In the genomic region with DNA sequence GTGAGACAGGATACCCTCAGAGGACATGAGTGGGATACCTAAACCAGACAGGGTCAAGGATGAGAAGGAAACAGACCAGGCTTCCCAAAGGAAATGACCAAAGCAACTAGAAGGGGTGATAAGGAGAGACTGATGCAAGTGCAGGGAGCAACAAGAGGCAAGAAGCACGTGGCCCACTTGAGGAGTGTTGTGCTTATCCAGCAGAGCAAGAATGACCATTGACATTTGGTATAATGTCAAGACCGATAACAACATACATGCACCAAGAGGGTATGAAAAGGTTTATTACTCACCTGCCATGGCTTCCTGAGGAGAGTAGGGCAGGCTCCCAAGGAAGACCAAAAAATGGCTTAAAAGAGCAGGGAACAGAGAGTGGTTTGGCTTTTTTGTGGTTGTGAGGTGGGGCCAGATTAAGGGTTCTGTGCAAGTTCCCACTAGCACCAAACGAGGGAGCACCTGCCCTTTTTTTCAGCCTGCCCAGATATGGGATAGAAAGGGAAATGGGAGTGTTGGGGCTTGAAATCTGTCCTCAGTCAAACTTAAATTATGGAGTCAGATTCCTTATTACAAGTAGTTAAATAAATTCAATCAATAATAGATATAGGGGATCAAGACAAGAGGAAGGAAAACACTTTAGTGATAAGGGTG, we compare ENCODE assay signal across 22 cellular contexts.
DNase-seq lines count a peak whose midpoint lies in the region; ATAC-seq and TF ChIP-seq lines count a peak whose summit lies in the region.
"Had no signal": no experiment of that assay in that cellular context is flagged by ENCODE, and none has a peak within 500 bp of the region (broad histone marks: within the 10 kb centered on the region; RNA-seq: fewer than 3 reads in every experiment).

No MANE protein-coding gene starts in this region.

- H3K9me3 Mint-ChIP-seq in neural progenitor cell = peaks cover 3% of the 10 kb centered on the region
- H3K9me3 Mint-ChIP-seq: nephron had no signal

- H3K79me2 ChIP-seq in neural progenitor cell (ENCODE audit: low read depth) = no peaks in the 10 kb centered on the region

- H3F3A ChIP-seq in neural progenitor cell (ENCODE audit: low read depth) = peaks cover 6% of the 10 kb centered on the region

- ATAC-seq in GM18909 (IDR thresholded peaks at IDR 0.05; ENCODE audit: poor library complexity, unreplicated experiment) (no peak), HG03025 (IDR thresholded peaks at IDR 0.05; ENCODE audit: low FRiP score, unreplicated experiment) (no peak)
- ATAC-seq: A549, T-helper 17 cell had no signal

- no peak overlapping the region for H3K27ac ChIP-seq in neural progenitor cell
- H3K27ac ChIP-seq: A549, BLaER1, cardiac muscle cell, KMS-11, sigmoid colon, SJSA1 had no signal

- peaks cover 14% of the 10 kb centered on the region for H3K4me1 ChIP-seq in neural progenitor cell
- H3K4me1 ChIP-seq: A549, BLaER1, SJSA1 had no signal

- no peaks in the 10 kb centered on the region for H3K27me3 Mint-ChIP-seq in neural progenitor cell (ENCODE audit: insufficient read depth, low read depth)
- H3K27me3 Mint-ChIP-seq: T-helper 17 cell had no signal

- H3K9ac ChIP-seq in neural progenitor cell = no peak overlapping the region
- H3K9ac ChIP-seq: BLaER1, KMS-11 had no signal

- peaks cover 21% of the 10 kb centered on the region for H3K4me1 Mint-ChIP-seq in neural progenitor cell
- H3K4me1 Mint-ChIP-seq: T-helper 17 cell had no signal

- H3K36me3 Mint-ChIP-seq in neural progenitor cell = no peaks in the 10 kb centered on the region

- peak; percentile 31 for TF ChIP-seq CTCF in epithelial cell of proximal tubule (conservative IDR thresholded peaks at IDR 0.05; ENCODE audit: low read depth, low read length)
- peak; percentile 28 for TF ChIP-seq CTCF in neural progenitor cell (IDR thresholded peaks at IDR 0.05)

- H3K4me3 ChIP-seq in epithelial cell of proximal tubule (ENCODE audit: low read depth, low read length) (no peak overlapping the region), neural progenitor cell (no peak overlapping the region)
- H3K4me3 ChIP-seq: A549, BLaER1, cardiac muscle cell, sigmoid colon, SJSA1 had no signal

- no peaks in the 10 kb centered on the region for H3K27me3 ChIP-seq in neural progenitor cell
- H3K27me3 ChIP-seq: BLaER1, cardiac muscle cell, sigmoid colon, SJSA1 had no signal

- H2AFZ ChIP-seq in neural progenitor cell (replicated peaks) = no peak overlapping the region

- no peaks in the 10 kb centered on the region for H4K20me1 ChIP-seq in neural progenitor cell (ENCODE audit: low read depth)
- H4K20me1 ChIP-seq: BLaER1 had no signal

- no peak overlapping the region for H3K4me3 Mint-ChIP-seq in neural progenitor cell
- H3K4me3 Mint-ChIP-seq: nephron, T-helper 17 cell had no signal

- no peak overlapping the region for H3K27ac Mint-ChIP-seq in neural progenitor cell
- H3K27ac Mint-ChIP-seq: nephron, T-helper 17 cell had no signal

- no peaks in the 10 kb centered on the region for H3K36me3 ChIP-seq in neural progenitor cell
- H3K36me3 ChIP-seq: BLaER1, cardiac muscle cell, sigmoid colon, SJSA1 had no signal

- no peaks in the 10 kb centered on the region for H3K9me3 ChIP-seq in neural progenitor cell (ENCODE audit: low read depth)
- H3K9me3 ChIP-seq: A549, BLaER1, sigmoid colon, SJSA1 had no signal

- DNase-seq in NCI-H146 (lab: John Stamatoyannopoulos, UW) (peak; percentile 4), NCI-H146 treated with DMSO at 0.1 percent for 48 hours (lab: John Stamatoyannopoulos, UW; ENCODE audit: unreplicated experiment) (no peak), MV-4-11 (lab: John Stamatoyannopoulos, UW) (peak; percentile 28), epithelial cell of proximal tubule (ENCODE audit: low read depth) (no peak), neural progenitor cell (ENCODE audit: low spot score) (no peak)
- DNase-seq in stimulated activated CD4-positive, alpha-beta T cell treated with anti-CD3 and anti-CD28 coated beads, Interleukin-4, amount 100 ng/mL, for 24 hours = no peak
- DNase-seq: activated CD4-positive, alpha-beta T cell treated with anti-CD3 and anti-CD28 coated beads, Interleukin-2, amount 50 U/mL, for 48 hours; Calu3; glutamatergic neuron; HCEC 1CT; NCI-H1105; NCI-H446; sigmoid colon; T-helper 17 cell had no signal

- no peak overlapping the region for H3K4me2 ChIP-seq in neural progenitor cell
- H3K4me2 ChIP-seq: A549, BLaER1, KMS-11 had no signal

Comparison
In these comparisons a context has a peak if more than half of its experiments do, and no peak if none do; other contexts are left out.
1. DNase-seq: peak in NCI-H146 (single experiment) and MV-4-11 (single experiment); none in NCI-H146 treated with DMSO at 0.1 percent for 48 hours (single experiment), epithelial cell of proximal tubule (single experiment), neural progenitor cell (single experiment) and stimulated activated CD4-positive, alpha-beta T cell treated with anti-CD3 and anti-CD28 coated beads, Interleukin-4, amount 100 ng/mL, for 24 hours (single experiment).